Comparison of ENCODE assay signal across 27 cellular contexts in the genomic region with DNA sequence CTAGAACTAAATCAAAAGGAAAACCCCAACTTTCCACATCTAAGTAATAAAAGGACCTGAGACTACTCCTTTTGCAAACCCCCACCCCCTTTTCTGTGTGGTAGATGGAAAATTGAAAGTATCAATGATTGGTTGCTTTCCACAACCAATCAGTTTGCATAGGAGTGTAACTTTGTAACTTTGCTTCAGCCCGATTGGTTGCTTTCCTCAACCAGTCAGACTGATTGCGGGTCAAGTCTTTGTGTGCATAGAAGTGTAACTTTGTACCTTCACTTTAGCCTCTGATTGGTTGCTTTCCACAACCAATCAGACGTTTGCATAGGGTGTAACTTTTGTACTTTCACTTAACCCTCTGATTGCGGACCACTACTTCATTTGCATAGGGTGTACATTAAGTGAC.
"Had no signal": no experiment of that assay in that cellular context is flagged by ENCODE, and none has a peak within 500 bp of the region (broad histone marks: within the 10 kb centered on the region; RNA-seq: fewer than 3 reads in every experiment).

No MANE protein-coding gene starts in this region.

- ATAC-seq: activated CD8-positive, alpha-beta T cell treated with anti-CD3 and anti-CD28 coated beads for 36 hours; Panc1; SK-N-SH treated with all-trans-retinoic acid at 6 μM for 48 hours; T-cell; T-helper 17 cell had no signal

- H3K36me3 ChIP-seq: ascending aorta, cardiac muscle cell, MG63 had no signal

- H3K27ac ChIP-seq: ascending aorta, cardiac muscle cell, VCaP had no signal

- H3K4me3 ChIP-seq: ascending aorta, cardiac muscle cell, MG63 had no signal

- H3K27me3 ChIP-seq: ascending aorta, cardiac muscle cell, MG63 had no signal

- DNase-seq: activated B cell treated with CpG ODN at 0.5 μM for 24 hours; activated CD4-positive, alpha-beta T cell treated with anti-CD3 and anti-CD28 coated beads for 48 hours; activated CD4-positive, CD25-positive, alpha-beta regulatory T cell treated with anti-CD3 and anti-CD28 coated beads, Interleukin-2, amount 50 U/mL, for 72 hours; activated CD8-positive, alpha-beta T cell treated with anti-CD3 and anti-CD28 coated beads for 36 hours; activated naive CD4-positive, alpha-beta T cell treated with anti-CD3 and anti-CD28 coated beads, Interleukin-2, amount 50 U/mL, for 16 hours; activated naive CD8-positive, alpha-beta T cell treated with anti-CD3 and anti-CD28 coated beads for 36 hours; activated T-cell treated with anti-CD3 and anti-CD28 coated beads, Interleukin-2, amount 50 U/mL, for 1 hour; amniotic stem cell; Kasumi-1; KBM-7; MG63; NCI-H1048; NCI-H1105 treated with DMSO at 0.1 percent for 48 hours; NCI-H1436; NCI-H1694; NCI-H2029; NCI-H345; NCI-H524 treated with DMSO at 0.1 percent for 48 hours; RPMI8226; SIG-M5; T-cell; T-helper 17 cell had no signal

- H3K9me3 ChIP-seq: ascending aorta, MG63 had no signal

- H3K4me1 ChIP-seq: ascending aorta had no signal
